In the genomic region with DNA sequence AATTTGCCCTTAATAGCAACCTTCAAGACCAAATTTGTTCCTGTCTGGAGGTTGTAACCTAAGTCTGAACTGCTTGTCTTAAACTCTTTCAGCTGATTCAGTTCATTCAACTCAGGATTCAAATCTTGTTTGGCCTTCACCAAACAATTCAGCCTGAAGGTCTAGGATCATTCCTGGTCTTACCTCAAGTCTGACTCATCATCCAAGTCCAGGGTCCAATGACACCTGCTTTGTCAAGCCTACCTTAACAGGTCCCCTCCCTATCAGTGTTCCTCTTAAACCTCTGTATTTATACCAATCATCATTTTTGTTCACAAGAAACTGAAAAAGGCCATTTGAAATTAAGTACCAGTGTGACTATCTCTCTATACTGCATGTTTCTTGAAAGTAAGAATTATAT, we compare ENCODE assay signal across 28 cellular contexts.
"Had no signal": no experiment of that assay in that cellular context is flagged by ENCODE, and none has a peak within 500 bp of the region (broad histone marks: within the 10 kb centered on the region; RNA-seq: fewer than 3 reads in every experiment).

No MANE protein-coding gene starts in this region.

- H3K9ac ChIP-seq: neural progenitor cell, parathyroid adenoma had no signal

- H3K4me2 ChIP-seq: neural progenitor cell had no signal

- H3K4me3 ChIP-seq: neural progenitor cell, ovary, psoas muscle, right lobe of liver, skin epidermis, stomach, thoracic aorta, thyroid gland, tibial nerve, upper lobe of left lung, vagina had no signal

- H2AFZ ChIP-seq: neural progenitor cell, parathyroid adenoma had no signal

- H3K4me3 Mint-ChIP-seq: natural killer cell; nephron; neural progenitor cell; stimulated activated effector memory CD8-positive, alpha-beta T cell treated with anti-CD3 and anti-CD28 coated beads, Interleukin-12 subunit alpha, Interleukin-12 subunit beta, amount 100 ng/mL, for 72 hours; stimulated activated naive B cell treated with anti-CD40 and anti-IgM and Interleukin-4, amounts not matched to agents 10 μg/mL and 1 μg/mL and 100 μg/mL, for 72 hours; stimulated activated naive CD8-positive, alpha-beta T cell treated with anti-CD3 and anti-CD28 coated beads, Interleukin-15, Interleukin-2, amounts not matched to agents 100 ng/mL and 50 ng/mL, for 24 hours had no signal

- H3K27ac Mint-ChIP-seq: natural killer cell; nephron; neural progenitor cell; progenitor cell of endocrine pancreas; stimulated activated effector memory CD8-positive, alpha-beta T cell treated with anti-CD3 and anti-CD28 coated beads, Interleukin-12 subunit alpha, Interleukin-12 subunit beta, amount 100 ng/mL, for 72 hours; stimulated activated naive B cell treated with anti-CD40 and anti-IgM and Interleukin-4, amounts not matched to agents 10 μg/mL and 1 μg/mL and 100 μg/mL, for 72 hours; stimulated activated naive CD8-positive, alpha-beta T cell treated with anti-CD3 and anti-CD28 coated beads, Interleukin-15, Interleukin-2, amounts not matched to agents 100 ng/mL and 50 ng/mL, for 24 hours had no signal

- DNase-seq: natural killer cell; occipital lobe; ovary; posterior cingulate gyrus; psoas muscle; right cardiac atrium; right lobe of liver; stimulated activated CD4-positive, alpha-beta T cell treated with anti-CD3 and anti-CD28 coated beads, Interleukin-15, amount 100 ng/mL, for 24 hours; stimulated activated CD4-positive, alpha-beta T cell treated with anti-CD3 and anti-CD28 coated beads, Interleukin-2, amount 100 ng/mL, for 24 hours; stimulated activated CD4-positive, alpha-beta T cell treated with anti-CD3 and anti-CD28 coated beads, Interleukin-2, amount 100 ng/mL, for 48 hours; stimulated activated CD4-positive, alpha-beta T cell treated with anti-CD3 and anti-CD28 coated beads, Interleukin-4, amount 100 ng/mL, for 24 hours; stimulated activated naive B cell treated with anti-CD40 and anti-IgM and Interleukin-4, amounts not matched to agents 10 μg/mL and 1 μg/mL and 100 μg/mL, for 72 hours; stimulated activated naive CD4-positive, alpha-beta T cell treated with Interleukin-2 at 50 U/mL for 16 hours; stomach; thyroid gland; trophoblast cell; upper lobe of left lung had no signal

- ATAC-seq: natural killer cell; psoas muscle; right cardiac atrium; stimulated activated effector memory CD8-positive, alpha-beta T cell treated with anti-CD3 and anti-CD28 coated beads, Interleukin-12 subunit alpha, Interleukin-12 subunit beta, amount 100 ng/mL, for 72 hours; stimulated activated naive B cell treated with anti-CD40 and anti-IgM and Interleukin-4, amounts not matched to agents 10 μg/mL and 1 μg/mL and 100 μg/mL, for 72 hours had no signal

- H3K27me3 Mint-ChIP-seq: progenitor cell of endocrine pancreas; stimulated activated naive CD8-positive, alpha-beta T cell treated with anti-CD3 and anti-CD28 coated beads, Interleukin-15, Interleukin-2, amounts not matched to agents 100 ng/mL and 50 ng/mL, for 24 hours had no signal

- H3K9me3 ChIP-seq: ovary, psoas muscle, right lobe of liver, stomach, thoracic aorta, thyroid gland, tibial nerve, upper lobe of left lung, vagina had no signal

- H3K79me2 ChIP-seq: parathyroid adenoma had no signal

- H3K36me3 Mint-ChIP-seq: natural killer cell; neural progenitor cell; stimulated activated effector memory CD8-positive, alpha-beta T cell treated with anti-CD3 and anti-CD28 coated beads, Interleukin-12 subunit alpha, Interleukin-12 subunit beta, amount 100 ng/mL, for 72 hours had no signal

- H3K4me1 Mint-ChIP-seq: nephron, neural progenitor cell had no signal

- H3K27ac ChIP-seq: neural progenitor cell, ovary, parathyroid adenoma, psoas muscle, right lobe of liver, skin epidermis, stomach, thoracic aorta, thyroid gland, tibial nerve, upper lobe of left lung, vagina had no signal

- FAIRE-seq: urothelium cell line had no signal

- H3K9me3 Mint-ChIP-seq: natural killer cell; nephron; stimulated activated effector memory CD8-positive, alpha-beta T cell treated with anti-CD3 and anti-CD28 coated beads, Interleukin-12 subunit alpha, Interleukin-12 subunit beta, amount 100 ng/mL, for 72 hours had no signal

- H3K4me1 ChIP-seq: parathyroid adenoma, psoas muscle, stomach, thyroid gland, tibial nerve, upper lobe of left lung, vagina had no signal

- H3K27me3 ChIP-seq: neural progenitor cell, ovary, right lobe of liver, stomach, thyroid gland, tibial nerve, upper lobe of left lung, vagina had no signal

- H3K36me3 ChIP-seq: neural progenitor cell, ovary, right lobe of liver, stomach, thoracic aorta, thyroid gland, tibial nerve, upper lobe of left lung, vagina had no signal
